Comparison of ENCODE assay signal across 9 cellular contexts in the genomic region with DNA sequence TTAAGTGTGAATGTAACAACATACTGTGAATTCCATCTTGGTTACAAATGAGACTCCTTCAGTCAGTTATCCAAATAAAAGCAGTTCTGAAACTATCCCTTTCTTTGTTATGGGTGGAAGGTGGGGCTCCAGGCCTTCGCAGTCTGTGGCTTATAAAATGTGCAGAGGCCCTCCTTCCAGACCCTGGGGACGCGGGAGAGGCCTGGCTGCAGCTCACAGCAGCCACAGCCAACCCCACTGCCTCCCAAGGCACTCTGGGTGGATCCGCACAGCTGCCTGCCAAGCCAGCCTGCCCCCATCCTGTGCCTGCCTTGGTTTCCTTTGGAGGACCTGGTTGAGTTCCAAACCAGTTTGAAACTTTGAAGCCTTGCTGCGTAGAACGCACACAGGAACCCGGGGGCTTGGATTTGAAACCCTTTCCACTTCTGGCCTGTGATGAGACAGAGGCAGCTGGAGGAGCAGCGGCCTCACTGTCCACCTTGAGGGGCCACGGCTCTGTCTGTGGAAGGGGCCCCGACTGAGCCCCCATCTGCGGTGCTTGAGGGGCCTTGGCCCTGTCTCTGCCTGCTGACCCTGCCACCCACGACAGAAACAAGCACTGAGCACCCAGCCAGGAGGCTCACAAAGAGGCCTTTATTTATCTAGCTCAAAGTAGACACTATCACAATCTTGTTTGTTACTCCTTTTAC. TPM values are rescaled to one million over a fixed set of nuclear protein-coding genes. Genes with fewer than 3 reads are reported as not detected.
DNase-seq lines count a peak whose midpoint lies in the region; ATAC-seq and TF ChIP-seq lines count a peak whose summit lies in the region.
"Had no signal": no experiment of that assay in that cellular context is flagged by ENCODE, and none has a peak within 500 bp of the region (broad histone marks: within the 10 kb centered on the region; RNA-seq: fewer than 3 reads in every experiment).

No MANE protein-coding gene starts in this region.

- no peak overlapping the region for H3K27ac ChIP-seq in left lung
- H3K27ac ChIP-seq in temporal lobe (ENCODE audit: low read depth, low read length), result peak overlapping the region; percentile 88

- no peaks in the 10 kb centered on the region for H3K9me3 ChIP-seq in left lung

- H3K4me1 Mint-ChIP-seq in activated CD8-positive, alpha-beta memory T cell treated with anti-CD3 and anti-CD28 coated beads, Interleukin-2, amount 10 ng/mL, durations not matched to agents 7 days and 5 days, result no peaks in the 10 kb centered on the region

- no peaks in the 10 kb centered on the region for H3K27me3 Mint-ChIP-seq in activated CD8-positive, alpha-beta memory T cell treated with anti-CD3 and anti-CD28 coated beads, Interleukin-2, amount 10 ng/mL, durations not matched to agents 7 days and 5 days
- H3K27me3 Mint-ChIP-seq: activated naive CD8-positive, alpha-beta T cell had no signal

- H3K4me3 Mint-ChIP-seq in activated CD8-positive, alpha-beta memory T cell treated with anti-CD3 and anti-CD28 coated beads, Interleukin-2, amount 10 ng/mL, durations not matched to agents 7 days and 5 days, result no peak overlapping the region
- H3K4me3 Mint-ChIP-seq: activated naive CD8-positive, alpha-beta T cell had no signal

- intact Hi-C loops in left lung (cut with DNase I), result no loop called here

- peak; percentile 43 for DNase-seq in activated CD8-positive, alpha-beta memory T cell treated with anti-CD3 and anti-CD28 coated beads, Interleukin-2, amount 50 U/mL, for 48 hours
- DNase-seq in activated CD8-positive, alpha-beta memory T cell treated with anti-CD3 and anti-CD28 coated beads, Interleukin-2, amount 10 ng/mL, durations not matched to agents 7 days and 5 days, result no peak
- DNase-seq in dedifferentiated amniotic fluid mesenchymal stem cell (ENCODE audit: extremely low spot score) (peak; percentile 40), left lung (peak in 1 of 2 donors; percentile 57), SW 1271 (lab: John Stamatoyannopoulos, UW) (no peak)
- no peak for DNase-seq in stimulated activated CD4-positive, alpha-beta T cell treated with anti-CD3 and anti-CD28 coated beads, Interleukin-4, amount 100 ng/mL, for 24 hours

- no peak overlapping the region for H3K27ac Mint-ChIP-seq in activated CD8-positive, alpha-beta memory T cell treated with anti-CD3 and anti-CD28 coated beads, Interleukin-2, amount 10 ng/mL, durations not matched to agents 7 days and 5 days
- H3K27ac Mint-ChIP-seq: activated naive CD8-positive, alpha-beta T cell had no signal

- H3K36me3 ChIP-seq in left lung, result peaks cover 0 to 88% of the 10 kb centered on the region in 2 donors

- no peaks in the 10 kb centered on the region for H3K9me3 Mint-ChIP-seq in activated CD8-positive, alpha-beta memory T cell treated with anti-CD3 and anti-CD28 coated beads, Interleukin-2, amount 10 ng/mL, durations not matched to agents 7 days and 5 days (ENCODE audit: low read depth)

- no peak for ATAC-seq in activated CD8-positive, alpha-beta memory T cell treated with anti-CD3 and anti-CD28 coated beads, Interleukin-2, amount 10 ng/mL, durations not matched to agents 7 days and 5 days
- peak; percentile 14 for ATAC-seq in left lung
- no peak for ATAC-seq in HG03378 (IDR thresholded peaks at IDR 0.05; ENCODE audit: unreplicated experiment)

- no peaks in the 10 kb centered on the region for H3K4me1 ChIP-seq in left lung

- TF ChIP-seq CTCF in left lung (IDR thresholded peaks at IDR 0.05), result no peak

- CTCF ChIA-PET in activated CD8-positive, alpha-beta memory T cell treated with anti-CD3 and anti-CD28 coated beads, Interleukin-2, amount 10 ng/mL, durations not matched to agents 7 days and 5 days (lab: Charles Lee), result interaction anchor here (0.8 kb wide), 1 partner anchor 68 kb away, joined by 3 read pairs; no protein-coding TSS in a partner anchor

- H3K27me3 ChIP-seq in left lung, result no peaks in the 10 kb centered on the region

- H3K4me3 ChIP-seq in left lung, result no peak overlapping the region

- peaks cover 14% of the 10 kb centered on the region for H3K36me3 Mint-ChIP-seq in activated CD8-positive, alpha-beta memory T cell treated with anti-CD3 and anti-CD28 coated beads, Interleukin-2, amount 10 ng/mL, durations not matched to agents 7 days and 5 days
- H3K36me3 Mint-ChIP-seq: activated naive CD8-positive, alpha-beta T cell had no signal

RNA-seq across cellular contexts. Expression of a gene that starts 30.4 kb away (rescaled TPM):
- 10 to 100 TPM; 82.9 to 84.3 TPM for total RNA-seq in activated CD8-positive, alpha-beta memory T cell treated with anti-CD3 and anti-CD28 coated beads, Interleukin-2, amount 10 ng/mL, durations not matched to agents 7 days and 5 days
- total RNA-seq in left lung, result 10 to 100 TPM; 45.4 to 52.5 TPM
- 15.7 TPM for total RNA-seq in temporal lobe

RNA-seq across cellular contexts. Expression of a gene that starts 30.9 kb away (rescaled TPM):
- total RNA-seq in activated CD8-positive, alpha-beta memory T cell treated with anti-CD3 and anti-CD28 coated beads, Interleukin-2, amount 10 ng/mL, durations not matched to agents 7 days and 5 days, result 10 to 100 TPM; 53.9 to 61.4 TPM
- total RNA-seq in left lung (10 to 100 TPM; 69.1 to 78.7 TPM), temporal lobe (50.9 TPM)

Comparison
In these comparisons a context has a peak if more than half of its experiments do, and no peak if none do; other contexts are left out.
1. DNase-seq: peak in activated CD8-positive, alpha-beta memory T cell treated with anti-CD3 and anti-CD28 coated beads, Interleukin-2, amount 50 U/mL, for 48 hours (single experiment) and dedifferentiated amniotic fluid mesenchymal stem cell (single experiment); none in activated CD8-positive, alpha-beta memory T cell treated with anti-CD3 and anti-CD28 coated beads, Interleukin-2, amount 10 ng/mL, durations not matched to agents 7 days and 5 days (single experiment), stimulated activated CD4-positive, alpha-beta T cell treated with anti-CD3 and anti-CD28 coated beads, Interleukin-4, amount 100 ng/mL, for 24 hours (single experiment) and SW 1271 (0 of 2).